11 cellular contexts compared by ENCODE assay signal in genomic region chr4:26192921-26193894, GRCh38.
DNase-seq lines count a peak whose midpoint lies in the region; ATAC-seq and TF ChIP-seq lines count a peak whose summit lies in the region.
"Had no signal": no experiment of that assay in that cellular context is flagged by ENCODE, and none has a peak within 500 bp of the region (broad histone marks: within the 10 kb centered on the region; RNA-seq: fewer than 3 reads in every experiment).

No MANE protein-coding gene starts in this region.

- no peaks in the 10 kb centered on the region for H3K9me3 ChIP-seq in heart right ventricle

- peak overlapping the region; percentile 65 for H3K27ac ChIP-seq in substantia nigra (ENCODE audit: low read depth, low read length, poor library complexity, severe bottlenecking)
- H3K27ac ChIP-seq in heart right ventricle = no peak overlapping the region

- intact Hi-C loops in heart right ventricle (cut with DNase I) = no loop called here

- 66 to 67% methylated on average over 8 of the region's 8 CpGs for WGBS in heart right ventricle, 2 donors

- peaks cover 72% of the 10 kb centered on the region for H3K4me1 Mint-ChIP-seq in activated T-cell treated with anti-CD3 and anti-CD28 coated beads, Interleukin-2, amount 50 U/mL, for 72 hours (ENCODE audit: low read depth)

- H3K36me3 Mint-ChIP-seq in activated T-cell treated with anti-CD3 and anti-CD28 coated beads, Interleukin-2, amount 50 U/mL, for 72 hours (ENCODE audit: insufficient read depth in 2 of 2) = peaks cover 0 to under 1% of the 10 kb centered on the region in 2 donors
- H3K36me3 Mint-ChIP-seq: type B pancreatic cell had no signal

- H3K27me3 Mint-ChIP-seq in activated T-cell treated with anti-CD3 and anti-CD28 coated beads, Interleukin-2, amount 50 U/mL, for 72 hours (ENCODE audit: low read depth) = peaks cover 8% of the 10 kb centered on the region
- H3K27me3 Mint-ChIP-seq: CD4-positive, alpha-beta T cell; type B pancreatic cell had no signal

- H3K9me3 Mint-ChIP-seq in activated T-cell treated with anti-CD3 and anti-CD28 coated beads, Interleukin-2, amount 50 U/mL, for 72 hours = no peaks in the 10 kb centered on the region
- H3K9me3 Mint-ChIP-seq: CD4-positive, alpha-beta T cell; type B pancreatic cell had no signal

- H3K4me1 ChIP-seq in heart right ventricle = peaks cover 0 to 23% (median 0%) of the 10 kb centered on the region in 9 donors

- H3K4me3 ChIP-seq in heart right ventricle = no peak overlapping the region

- H3K27me3 ChIP-seq in heart right ventricle = peaks cover 0 to 4% (median 0%) of the 10 kb centered on the region in 7 donors

- H3K4me3 Mint-ChIP-seq in activated T-cell treated with anti-CD3 and anti-CD28 coated beads, Interleukin-2, amount 50 U/mL, for 72 hours = peak overlapping the region; percentile 68 to 76
- H3K4me3 Mint-ChIP-seq: CD4-positive, alpha-beta T cell; type B pancreatic cell had no signal

- peak; percentile 19 to 22 for DNase-seq in stimulated activated CD4-positive, alpha-beta T cell treated with anti-CD3 and anti-CD28 coated beads, Interleukin-15, amount 100 ng/mL, for 48 hours (ENCODE audit: low read depth in 2 of 2)
- no peak for DNase-seq in stimulated activated CD4-positive, alpha-beta T cell treated with anti-CD3 and anti-CD28 coated beads, Interleukin-4, amount 100 ng/mL, for 1 hour
- peak; percentile 34 to 47 for DNase-seq in activated T-cell treated with anti-CD3 and anti-CD28 coated beads, Interleukin-2, amount 50 U/mL, for 72 hours
- DNase-seq in substantia nigra (lab: John Stamatoyannopoulos, UW) (peak in 12 of 49 donors; percentile 1 to 35 (median 10)), heart right ventricle (no peak), MV-4-11 (lab: John Stamatoyannopoulos, UW) (no peak)
- DNase-seq: CD4-positive, alpha-beta T cell; KBM-7 had no signal

- H3K27ac Mint-ChIP-seq in activated T-cell treated with anti-CD3 and anti-CD28 coated beads, Interleukin-2, amount 50 U/mL, for 72 hours = peak overlapping the region; percentile 91
- H3K27ac Mint-ChIP-seq: CD4-positive, alpha-beta T cell; type B pancreatic cell had no signal

- no peaks in the 10 kb centered on the region for H3K36me3 ChIP-seq in heart right ventricle

- TF ChIP-seq CTCF in heart right ventricle (IDR thresholded peaks at IDR 0.05) = no peak

- ATAC-seq in HG02763 (IDR thresholded peaks at IDR 0.05; ENCODE audit: unreplicated experiment) (peak; percentile 31), heart right ventricle (no peak), GM19397 (IDR thresholded peaks at IDR 0.05; ENCODE audit: unreplicated experiment) (no peak)
- peak; percentile 54 to 58 for ATAC-seq in activated T-cell treated with anti-CD3 and anti-CD28 coated beads, Interleukin-2, amount 50 U/mL, for 72 hours (replicated peaks in 1 of 2)

Comparison
In these comparisons a context has a peak if more than half of its experiments do, and no peak if none do; other contexts are left out.
1. DNase-seq: peak in stimulated activated CD4-positive, alpha-beta T cell treated with anti-CD3 and anti-CD28 coated beads, Interleukin-15, amount 100 ng/mL, for 48 hours (2 of 2) and activated T-cell treated with anti-CD3 and anti-CD28 coated beads, Interleukin-2, amount 50 U/mL, for 72 hours (2 of 2); none in stimulated activated CD4-positive, alpha-beta T cell treated with anti-CD3 and anti-CD28 coated beads, Interleukin-4, amount 100 ng/mL, for 1 hour (single experiment), heart right ventricle (0 of 2) and MV-4-11 (single experiment).
2. ATAC-seq: peak in HG02763 (single experiment) and activated T-cell treated with anti-CD3 and anti-CD28 coated beads, Interleukin-2, amount 50 U/mL, for 72 hours (2 of 2); none in heart right ventricle (0 of 8) and GM19397 (single experiment).